Comparison of ENCODE assay signal across 20 cellular contexts in the genomic region with DNA sequence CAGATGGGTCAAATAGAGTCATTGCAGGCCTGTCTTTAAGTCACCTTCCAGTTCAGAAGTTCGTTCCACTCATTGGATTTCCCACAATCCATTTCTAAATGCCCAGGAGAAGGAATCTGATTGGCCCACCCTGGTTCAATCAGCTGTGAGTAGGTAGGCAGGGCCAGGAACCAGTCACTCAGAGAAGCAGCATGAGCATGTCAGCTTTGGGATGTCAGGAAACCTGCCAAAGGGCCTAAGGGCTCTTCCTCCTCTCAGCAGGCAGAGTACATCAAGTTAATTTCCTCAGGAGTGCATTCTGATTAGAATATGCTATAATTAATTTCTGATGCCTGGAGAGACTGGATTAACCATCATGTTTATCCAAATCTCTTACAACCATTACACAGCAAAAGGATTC.
DNase-seq lines count a peak whose midpoint lies in the region; FAIRE-seq and TF ChIP-seq lines count a peak whose summit lies in the region.
"Had no signal": no experiment of that assay in that cellular context is flagged by ENCODE, and none has a peak within 500 bp of the region (broad histone marks: within the 10 kb centered on the region; RNA-seq: fewer than 3 reads in every experiment).

No MANE protein-coding gene starts in this region.

- no peak overlapping the region for H3K27ac ChIP-seq in H1 (ENCODE audit: low read depth, low read length)
- H3K27ac ChIP-seq in testis = no peak overlapping the region
- no peak overlapping the region for H3K27ac ChIP-seq in kidney (ENCODE audit: low read depth in 2 of 2, low read length in 2 of 2)
- H3K27ac ChIP-seq: BLaER1 treated with 17β-estradiol and CSF1 and Interleukin-3, amounts not matched to agents 10 nM and 100 nM had no signal

- CTCF ChIA-PET in H1 (lab: Charles Lee; ENCODE audit: partially characterized antibody) = no interaction called here

- H3K4me3 ChIP-seq in H1 (ENCODE audit: extremely low read depth in 1 of 4, insufficient read depth in 2 of 4, low read depth in 3 of 4, low read length in 4 of 4) (no peak overlapping the region), testis (no peak overlapping the region), kidney (ENCODE audit: low read length in 2 of 2) (no peak overlapping the region)
- H3K4me3 ChIP-seq: BLaER1 treated with 17β-estradiol and CSF1 and Interleukin-3, amounts not matched to agents 10 nM and 100 nM had no signal

- H3K4me1 ChIP-seq in H1 (replicated peaks in 1 of 4; ENCODE audit: control insufficient read depth in 3 of 4, insufficient read depth in 4 of 4, low read length in 3 of 4) (peaks cover 0 to 3% (median 0%) of the 10 kb centered on the region in 4 experiments; a peak in 1 of 7 replicates), testis (no peaks in the 10 kb centered on the region), kidney (ENCODE audit: control insufficient read depth in 1 of 2, insufficient read depth in 1 of 2, low read depth in 1 of 2, low read length in 2 of 2) (no peaks in the 10 kb centered on the region)
- H3K4me1 ChIP-seq: BLaER1 treated with 17β-estradiol and CSF1 and Interleukin-3, amounts not matched to agents 10 nM and 100 nM had no signal

- no peak for TF ChIP-seq EP300 in H1 (IDR thresholded peaks at IDR 0.05; ENCODE audit: borderline replicate concordance in 1 of 2, low read depth in 2 of 2, low read length in 2 of 2)

- no peak overlapping the region for H3K27ac Mint-ChIP-seq in CD14-positive monocyte
- H3K27ac Mint-ChIP-seq: T-cell had no signal

- H2BK15ac ChIP-seq in H1 (ENCODE audit: low read length) = no peak overlapping the region

- H2AFZ ChIP-seq in H1 (ENCODE audit: low read length) = peak overlapping the region; percentile 21; the same call in 1 of the 2 replicates

- no peaks in the 10 kb centered on the region for H3K36me3 Mint-ChIP-seq in CD14-positive monocyte
- H3K36me3 Mint-ChIP-seq: T-cell had no signal

- no peak overlapping the region for H3K4me3 Mint-ChIP-seq in CD14-positive monocyte
- H3K4me3 Mint-ChIP-seq: T-cell had no signal

- H3K36me3 ChIP-seq in H1 (ENCODE audit: control insufficient read depth in 2 of 4, insufficient read depth in 4 of 4, low read length in 3 of 4) = no peaks in the 10 kb centered on the region
- H3K36me3 ChIP-seq in testis (ENCODE audit: low read depth, missing control alignments) = no peaks in the 10 kb centered on the region
- no peaks in the 10 kb centered on the region for H3K36me3 ChIP-seq in kidney (ENCODE audit: control insufficient read depth in 1 of 2, insufficient read depth in 2 of 2, low read length in 2 of 2)
- H3K36me3 ChIP-seq: BLaER1 treated with 17β-estradiol and CSF1 and Interleukin-3, amounts not matched to agents 10 nM and 100 nM had no signal

- peak; percentile 6 for DNase-seq in DMS53 (lab: John Stamatoyannopoulos, UW)
- no peak for DNase-seq in DMS53 treated with DMSO at 0.1 percent for 48 hours (lab: John Stamatoyannopoulos, UW; ENCODE audit: unreplicated experiment)
- no peak for DNase-seq in H1 (ENCODE audit: low read depth in 1 of 2, low spot score in 2 of 2)
- peak; percentile 30 for DNase-seq in testis
- DNase-seq in CD14-positive monocyte (ENCODE audit: low spot score) = no peak
- no peak for DNase-seq in kidney
- no peak for DNase-seq in activated CD8-positive, alpha-beta memory T cell treated with anti-CD3 and anti-CD28 coated beads, Interleukin-2, amount 50 U/mL, for 48 hours
- DNase-seq: 8988T, DMS153, GOT3, KBM-7, NCI-H1930, NCI-H2171 treated with DMSO at 0.1 percent for 48 hours, NCI-H82, T-cell had no signal

- H3K23ac ChIP-seq in H1 (ENCODE audit: insufficient read length) = no peak overlapping the region

- TF ChIP-seq POLR2A in H1 (IDR thresholded peaks at IDR 0.05; ENCODE audit: control extremely low read depth in 1 of 2, low read depth in 2 of 2, low read length in 2 of 2) (no peak), testis (IDR thresholded peaks at IDR 0.05) (no peak)

- no peak overlapping the region for H2AK5ac ChIP-seq in H1 (ENCODE audit: low read depth, low read length)

- H2BK5ac ChIP-seq in H1 (ENCODE audit: low read depth, low read length) = no peak overlapping the region

- no peak for TF ChIP-seq RAD21 in H1 (IDR thresholded peaks at IDR 0.05 in 1 of 2, conservative IDR thresholded peaks at IDR 0.05 in 1 of 2; ENCODE audit: low read depth in 2 of 2, low read length in 2 of 2)

- H2BK12ac ChIP-seq in H1 (ENCODE audit: low read depth, low read length) = no peak overlapping the region

- H4K5ac ChIP-seq in H1 (ENCODE audit: insufficient read length, low read depth, low read length) = no peak overlapping the region

- H4K8ac ChIP-seq in H1 (ENCODE audit: extremely low read depth, insufficient read depth, low read length) = no peak overlapping the region

- H3K9me3 ChIP-seq in H1 (ENCODE audit: insufficient read depth in 2 of 2, low read depth in 1 of 2, low read length in 1 of 2) (no peaks in the 10 kb centered on the region), testis (no peaks in the 10 kb centered on the region), kidney (ENCODE audit: control insufficient read depth in 1 of 2, low read length in 2 of 2) (no peaks in the 10 kb centered on the region)

- no peak overlapping the region for H4K91ac ChIP-seq in H1 (replicated peaks; ENCODE audit: insufficient read length, low read length)

- TF ChIP-seq CTCF in H1 (IDR thresholded peaks at IDR 0.05; ENCODE audit: control extremely low read depth in 1 of 3, insufficient read depth in 1 of 3, low read depth in 1 of 3, low read length in 3 of 3) (no peak), testis (IDR thresholded peaks at IDR 0.05) (no peak), CD14-positive monocyte (IDR thresholded peaks at IDR 0.05) (no peak), kidney (IDR thresholded peaks at IDR 0.05; ENCODE audit: borderline replicate concordance, extremely low read depth, insufficient read depth) (no peak)

- no peak overlapping the region for H2BK120ac ChIP-seq in H1 (replicated peaks; ENCODE audit: low read depth, low read length)

- no peak overlapping the region for H3K18ac ChIP-seq in H1 (ENCODE audit: extremely low read depth, low read length)

- POLR2A ChIA-PET in H1 (lab: Charles Lee; ENCODE audit: partially characterized antibody) = no interaction called here

- no peak overlapping the region for H3K14ac ChIP-seq in H1 (ENCODE audit: insufficient read length)

- H2BK20ac ChIP-seq in H1 (ENCODE audit: low read length) = no peak overlapping the region

- H4K20me1 ChIP-seq in H1 (replicated peaks in 1 of 2; ENCODE audit: control insufficient read depth in 1 of 2, insufficient read depth in 2 of 2, low read length in 2 of 2) = no peaks in the 10 kb centered on the region
- H4K20me1 ChIP-seq: BLaER1 treated with 17β-estradiol and CSF1 and Interleukin-3, amounts not matched to agents 10 nM and 100 nM had no signal

- H3K56ac ChIP-seq in H1 (replicated peaks; ENCODE audit: insufficient read length, low read depth, low read length) = no peak overlapping the region

- no peaks in the 10 kb centered on the region for H3K79me1 ChIP-seq in H1 (ENCODE audit: low read depth, low read length)

- FAIRE-seq in H1 (lab: Jason Lieb, UNC) = no peak
- no peak for FAIRE-seq in kidney (lab: Jason Lieb, UNC)
- FAIRE-seq: G401.6, GM12891, GM19239 had no signal

- peaks cover 0 to 6% (median 0%) of the 10 kb centered on the region in 7 donors for H3K9me3 Mint-ChIP-seq in CD14-positive monocyte

- H3K79me2 ChIP-seq in H1 (ENCODE audit: control insufficient read depth in 1 of 2, insufficient read depth in 2 of 2, low read length in 2 of 2) = no peaks in the 10 kb centered on the region

- WGBS in H1 (ENCODE audit: extremely low coverage in 1 of 2, insufficient coverage in 1 of 2, insufficient read length in 1 of 2, insufficient replicate concordance in 2 of 2, low coverage in 1 of 2, low lambda C conversion rate in 2 of 2, missing lambda C conversion rate in 1 of 2), 2 experiments = 82% methylated on average over 1 of the region's 1 CpG; no CpG with 5 or more reads in 1 of the 2 experiments
- WGBS in testis, 2 donors = 38 to 50% methylated on average over 1 of the region's 1 CpG

- no peaks in the 10 kb centered on the region; the same call in 1 of the 2 replicates for H3K23me2 ChIP-seq in H1 (ENCODE audit: low read depth, low read length)

- H3K9ac ChIP-seq in H1 (replicated peaks in 1 of 4; ENCODE audit: extremely low read depth in 1 of 4, low read depth in 3 of 4, low read length in 3 of 4) = no peak overlapping the region
- no peak overlapping the region for H3K9ac ChIP-seq in kidney (ENCODE audit: low read length in 2 of 2)
- H3K9ac ChIP-seq: BLaER1 treated with 17β-estradiol and CSF1 and Interleukin-3, amounts not matched to agents 10 nM and 100 nM had no signal

- intact Hi-C loops in testis (cut with DNase I; ENCODE audit: low total_unique reads) = no loop called here
- intact Hi-C loops in CD14-positive monocyte (cut with micrococcal nuclease) = no loop called here
- intact Hi-C loops in kidney (cut with DNase I) = no loop called here

- no peak overlapping the region for H3K4me2 ChIP-seq in H1 (ENCODE audit: insufficient read depth in 1 of 2, low read depth in 2 of 2, low read length in 2 of 2)
- H3K4me2 ChIP-seq: BLaER1 treated with 17β-estradiol and CSF1 and Interleukin-3, amounts not matched to agents 10 nM and 100 nM had no signal

- H3K4me1 Mint-ChIP-seq in CD14-positive monocyte = no peaks in the 10 kb centered on the region
- H3K4me1 Mint-ChIP-seq: T-cell had no signal

- H3K27me3 ChIP-seq in H1 (replicated peaks in 1 of 4; ENCODE audit: control insufficient read depth in 3 of 4, extremely low read depth in 1 of 4, insufficient read depth in 3 of 4, low read length in 3 of 4) (no peaks in the 10 kb centered on the region), testis (no peaks in the 10 kb centered on the region)
- H3K27me3 ChIP-seq: BLaER1 treated with 17β-estradiol and CSF1 and Interleukin-3, amounts not matched to agents 10 nM and 100 nM had no signal

- no peak overlapping the region for H3K4ac ChIP-seq in H1 (replicated peaks; ENCODE audit: insufficient read length, low read depth, low read length)

- H3K27me3 Mint-ChIP-seq in CD14-positive monocyte (ENCODE audit: low read depth in 3 of 3) = no peaks in the 10 kb centered on the region

TF ChIP-seq in PFSK-1, 5 proteins besides CTCF, POLR2A, EP300 and RAD21 (continues in another document):
- peak; percentile 33; the same call in 1 of the 2 replicates for TF ChIP-seq POLR2AphosphoS5 (IDR thresholded peaks at IDR 0.05; ENCODE audit: low read depth, low read length)

TF ChIP-seq in H1, 55 proteins besides CTCF, POLR2A, EP300 and RAD21 (continues in another document):
- TF ChIP-seq TCF12 (IDR thresholded peaks at IDR 0.05; ENCODE audit: low read depth, low read length) = no peak
- no peak for TF ChIP-seq NRF1 (IDR thresholded peaks at IDR 0.05; ENCODE audit: low read depth, low read length)
- TF ChIP-seq RFX5 (IDR thresholded peaks at IDR 0.05; ENCODE audit: borderline replicate concordance, low read depth, low read length) = no peak
- no peak for TF ChIP-seq SP1 (IDR thresholded peaks at IDR 0.05; ENCODE audit: low read depth, low read length)
- no peak for TF ChIP-seq JUN (IDR thresholded peaks at IDR 0.05; ENCODE audit: low read depth, low read length)
- TF ChIP-seq CHD2 (IDR thresholded peaks at IDR 0.05; ENCODE audit: low read length) = no peak
- TF ChIP-seq YY1 (IDR thresholded peaks at IDR 0.05; ENCODE audit: low read depth, low read length) = no peak
- TF ChIP-seq POLR2AphosphoS5 (IDR thresholded peaks at IDR 0.05; ENCODE audit: low read depth, low read length) = no peak

Comparison
In these comparisons a context has a peak if more than half of its experiments do, and no peak if none do; other contexts are left out.
1. DNase-seq: peak in DMS53 (single experiment) and testis (single experiment); none in DMS53 treated with DMSO at 0.1 percent for 48 hours (single experiment), H1 (0 of 2), CD14-positive monocyte (single experiment), kidney (single experiment) and activated CD8-positive, alpha-beta memory T cell treated with anti-CD3 and anti-CD28 coated beads, Interleukin-2, amount 50 U/mL, for 48 hours (single experiment).